ENCODE assay signal across 8 cellular contexts in the genomic region with DNA sequence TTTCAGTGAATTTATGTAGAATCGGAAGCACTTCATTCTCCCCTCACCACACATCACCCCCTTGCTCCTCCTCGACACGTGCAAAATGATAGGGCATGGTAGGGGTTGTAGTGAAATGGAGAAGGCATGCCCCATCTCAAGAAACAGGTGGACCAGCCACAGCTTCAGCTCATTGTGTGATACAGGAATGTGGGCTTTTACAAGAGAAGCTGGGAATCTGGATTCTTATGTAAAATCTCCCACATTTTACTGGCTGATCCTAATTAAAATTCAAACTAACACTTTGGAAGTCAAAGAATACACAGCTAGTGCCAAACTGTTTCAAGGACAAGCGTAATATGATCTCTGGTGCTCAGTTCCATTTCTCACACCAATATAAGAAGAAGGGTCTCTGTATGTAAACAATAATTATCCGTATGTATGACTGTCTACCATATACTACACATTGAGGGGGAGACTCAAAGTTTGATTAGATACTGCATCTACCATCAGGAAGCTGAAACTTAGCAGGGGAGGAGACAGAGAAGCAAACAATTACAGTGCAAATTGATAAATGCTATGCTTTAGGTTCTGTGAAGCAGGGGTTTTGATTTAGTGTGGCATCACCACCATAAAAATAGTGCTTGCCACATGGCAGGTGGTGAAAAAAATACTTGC. TPM values are rescaled to one million over a fixed set of nuclear protein-coding genes. Genes with fewer than 3 reads are reported as not detected.
DNase-seq lines count a peak whose midpoint lies in the region; ATAC-seq and TF ChIP-seq lines count a peak whose summit lies in the region.

No MANE protein-coding gene starts in this region.

- no peak for DNase-seq in activated T-helper 2 cell treated with anti-CD3 and anti-CD28 coated beads, Interferon-gamma antibody, Interleukin-2, Interleukin-4, amounts not matched to agents 10 μg/mL and 5 μg/mL and 100 μg/mL, durations not matched to agents 14 hours and 24 hours and 36 hours (ENCODE audit: low spot score)
- DNase-seq in natural killer cell, result no peak
- no peak for DNase-seq in Kasumi-1 (lab: John Stamatoyannopoulos, UW)
- no peak for DNase-seq in NCI-H524 (lab: John Stamatoyannopoulos, UW)
- no peak for DNase-seq in SW 1271 (lab: John Stamatoyannopoulos, UW)
- DNase-seq in NCI-H187 treated with DMSO at 0.1 percent for 48 hours (lab: John Stamatoyannopoulos, UW), result no peak

- TF ChIP-seq CTCF in natural killer cell (IDR thresholded peaks at IDR 0.05), result no peak

- peak overlapping the region; percentile 65 for H3K27ac Mint-ChIP-seq in activated T-helper 2 cell treated with anti-CD3 and anti-CD28 coated beads, Interferon-gamma antibody, Interleukin-2, Interleukin-4, amounts not matched to agents 10 μg/mL and 5 μg/mL and 100 μg/mL, durations not matched to agents 14 hours and 24 hours and 36 hours
- H3K27ac Mint-ChIP-seq in natural killer cell, result peak overlapping the region; percentile 35 to 62

- H3K9me3 Mint-ChIP-seq in activated T-helper 2 cell treated with anti-CD3 and anti-CD28 coated beads, Interferon-gamma antibody, Interleukin-2, Interleukin-4, amounts not matched to agents 10 μg/mL and 5 μg/mL and 100 μg/mL, durations not matched to agents 14 hours and 24 hours and 36 hours, result peaks cover 16% of the 10 kb centered on the region
- H3K9me3 Mint-ChIP-seq in natural killer cell, result peaks cover 0 to 2% of the 10 kb centered on the region in 2 donors

- intact Hi-C loops in activated T-helper 2 cell treated with anti-CD3 and anti-CD28 coated beads, Interferon-gamma antibody, Interleukin-2, Interleukin-4, amounts not matched to agents 10 μg/mL and 5 μg/mL and 100 μg/mL, durations not matched to agents 14 hours and 24 hours and 36 hours (cut with micrococcal nuclease), result loop anchor here (1.0 kb wide), 4 partner anchors 23 to 140 kb away; a partner anchor contains a TSS
- intact Hi-C loops in natural killer cell (cut with micrococcal nuclease), result no loop called here

- ATAC-seq in GM19463 (IDR thresholded peaks at IDR 0.05; ENCODE audit: unreplicated experiment) (peak; percentile 21), HG03060 (IDR thresholded peaks at IDR 0.05; ENCODE audit: low read depth, unreplicated experiment) (peak; percentile 13), natural killer cell (peak in 1 of 3 donors; percentile 7)

- peak overlapping the region; percentile 66 for H3K4me3 Mint-ChIP-seq in activated T-helper 2 cell treated with anti-CD3 and anti-CD28 coated beads, Interferon-gamma antibody, Interleukin-2, Interleukin-4, amounts not matched to agents 10 μg/mL and 5 μg/mL and 100 μg/mL, durations not matched to agents 14 hours and 24 hours and 36 hours (ENCODE audit: low read depth)
- H3K4me3 Mint-ChIP-seq in natural killer cell, result peak overlapping the region; percentile 62

- peaks cover 80% of the 10 kb centered on the region for H3K36me3 Mint-ChIP-seq in activated T-helper 2 cell treated with anti-CD3 and anti-CD28 coated beads, Interferon-gamma antibody, Interleukin-2, Interleukin-4, amounts not matched to agents 10 μg/mL and 5 μg/mL and 100 μg/mL, durations not matched to agents 14 hours and 24 hours and 36 hours (ENCODE audit: low read depth)
- H3K36me3 Mint-ChIP-seq in natural killer cell, result no peaks in the 10 kb centered on the region

- peaks cover 39% of the 10 kb centered on the region for H3K4me1 Mint-ChIP-seq in activated T-helper 2 cell treated with anti-CD3 and anti-CD28 coated beads, Interferon-gamma antibody, Interleukin-2, Interleukin-4, amounts not matched to agents 10 μg/mL and 5 μg/mL and 100 μg/mL, durations not matched to agents 14 hours and 24 hours and 36 hours (ENCODE audit: low read depth)
- peaks cover 16 to 19% of the 10 kb centered on the region in 2 donors for H3K4me1 Mint-ChIP-seq in natural killer cell

- no peaks in the 10 kb centered on the region for H3K27me3 Mint-ChIP-seq in activated T-helper 2 cell treated with anti-CD3 and anti-CD28 coated beads, Interferon-gamma antibody, Interleukin-2, Interleukin-4, amounts not matched to agents 10 μg/mL and 5 μg/mL and 100 μg/mL, durations not matched to agents 14 hours and 24 hours and 36 hours (ENCODE audit: low read depth)
- peaks cover 0 to 4% of the 10 kb centered on the region in 2 donors for H3K27me3 Mint-ChIP-seq in natural killer cell (ENCODE audit: low read depth in 2 of 2)

RNA-seq across cellular contexts. Expression of a gene that starts 24.3 kb away (rescaled TPM):
- total RNA-seq in activated T-helper 2 cell treated with anti-CD3 and anti-CD28 coated beads, Interferon-gamma antibody, Interleukin-2, Interleukin-4, amounts not matched to agents 10 μg/mL and 5 μg/mL and 100 μg/mL, durations not matched to agents 14 hours and 24 hours and 36 hours, result 18.5 and 19.6 TPM in 2 replicates
- under 1 TPM in 1 of 3 donors, not detected in 2; 0.58 TPM for total RNA-seq in natural killer cell

Comparison
In these comparisons a context has a peak if more than half of its experiments do, and no peak if none do; other contexts are left out.
1. RNA of a gene that starts 24.3 kb away (total RNA-seq): 18.5 to 19.6 TPM in activated T-helper 2 cell treated with anti-CD3 and anti-CD28 coated beads, Interferon-gamma antibody, Interleukin-2, Interleukin-4, amounts not matched to agents 10 μg/mL and 5 μg/mL and 100 μg/mL, durations not matched to agents 14 hours and 24 hours and 36 hours; 0.58 TPM in natural killer cell; every median in the first group is over 10 times any median in the second.